In the genomic region with DNA sequence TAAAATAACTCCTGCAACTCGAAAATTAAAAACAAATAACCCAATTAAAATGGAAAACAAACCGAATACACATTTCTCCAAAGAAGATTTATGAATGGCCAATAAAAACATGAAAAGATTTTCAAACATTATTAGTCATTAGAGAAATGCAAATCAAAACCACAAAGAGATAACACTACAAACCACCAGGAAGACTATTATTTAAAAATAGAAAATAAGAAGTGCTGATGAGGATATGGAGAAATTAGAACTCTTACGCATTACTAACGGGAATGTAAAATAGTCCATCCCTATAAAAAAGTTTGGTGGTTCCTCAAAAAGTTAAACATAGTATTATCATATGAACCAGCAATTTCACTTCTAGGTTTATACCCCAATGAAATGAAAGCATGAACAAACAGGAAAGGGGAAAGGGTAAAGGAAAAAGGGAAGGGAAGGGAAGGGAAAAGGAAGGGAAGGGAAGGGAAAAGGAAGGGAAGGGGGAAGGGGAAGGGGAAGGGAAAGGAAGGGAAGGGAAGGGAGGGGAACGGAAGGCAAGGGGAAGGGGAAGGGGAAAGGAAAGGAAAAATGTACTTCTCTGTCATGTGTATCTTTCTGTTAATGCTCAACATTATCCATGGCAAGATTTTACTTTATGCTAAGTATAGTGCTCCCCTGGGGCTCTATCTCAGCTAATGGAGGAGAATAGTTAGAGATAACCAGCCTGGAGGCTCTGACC, we compare ENCODE assay signal across 22 cellular contexts.
DNase-seq lines count a peak whose midpoint lies in the region; ATAC-seq, FAIRE-seq and TF ChIP-seq lines count a peak whose summit lies in the region.
"Had no signal": no experiment of that assay in that cellular context is flagged by ENCODE, and none has a peak within 500 bp of the region (broad histone marks: within the 10 kb centered on the region; RNA-seq: fewer than 3 reads in every experiment).

No MANE protein-coding gene starts in this region.

- peak overlapping the region; percentile 23 for H3K4me2 ChIP-seq in BLaER1

- H3K27ac Mint-ChIP-seq in HFFc6, result peak overlapping the region; percentile 32; the same call in 1 of the 2 replicates
- peak overlapping the region; percentile 2 to 56 for H3K27ac Mint-ChIP-seq in effector memory CD8-positive, alpha-beta T cell
- H3K27ac Mint-ChIP-seq: activated CD8-positive, alpha-beta T cell treated with anti-CD3 and anti-CD28 coated beads, Interleukin-2, amount 10 ng/mL, durations not matched to agents 7 days and 5 days; activated naive CD4-positive, alpha-beta T cell treated with anti-CD3 and anti-CD28 coated beads, Interleukin-2, amount 50 U/mL, for 24 hours; activated T-helper 2 cell treated with anti-CD3 and anti-CD28 coated beads, Interferon-gamma antibody, Interleukin-2, Interleukin-4, amounts not matched to agents 10 μg/mL and 5 μg/mL and 100 μg/mL, durations not matched to agents 14 hours and 24 hours and 36 hours; endodermal cell; IgD-negative memory B cell had no signal

- no peaks in the 10 kb centered on the region for H3K27me3 Mint-ChIP-seq in HFFc6 (ENCODE audit: insufficient read depth)
- H3K27me3 Mint-ChIP-seq in effector memory CD8-positive, alpha-beta T cell, result no peaks in the 10 kb centered on the region
- H3K27me3 Mint-ChIP-seq: activated naive CD4-positive, alpha-beta T cell treated with anti-CD3 and anti-CD28 coated beads, Interleukin-2, amount 50 U/mL, for 24 hours; stimulated activated naive CD8-positive, alpha-beta T cell treated with anti-CD3 and anti-CD28 coated beads, Interleukin-15, amount 100 ng/mL, for 72 hours had no signal

- H3K27ac ChIP-seq in BLaER1 (no peak overlapping the region), pancreas (no peak overlapping the region)
- H3K27ac ChIP-seq: prostate gland had no signal

- peaks cover 56% of the 10 kb centered on the region for H3K4me1 Mint-ChIP-seq in HFFc6 (ENCODE audit: low read depth)
- peaks cover 5 to 7% of the 10 kb centered on the region in 2 donors for H3K4me1 Mint-ChIP-seq in effector memory CD8-positive, alpha-beta T cell (ENCODE audit: low read depth in 2 of 2)
- H3K4me1 Mint-ChIP-seq: endodermal cell had no signal

- FAIRE-seq in pancreas (lab: Jason Lieb, UNC), result peak; percentile 54

- no peaks in the 10 kb centered on the region for H4K20me1 ChIP-seq in BLaER1

- H3K9me3 ChIP-seq in BLaER1 (no peaks in the 10 kb centered on the region), pancreas (no peaks in the 10 kb centered on the region)
- H3K9me3 ChIP-seq: ascending aorta, prostate gland had no signal

- 62 to 63% methylated on average over 5 of the region's 5 CpGs for WGBS in pancreas, 2 donors

- H3K36me3 ChIP-seq in BLaER1, result no peaks in the 10 kb centered on the region
- no peaks in the 10 kb centered on the region for H3K36me3 ChIP-seq in pancreas
- H3K36me3 ChIP-seq: ascending aorta, prostate gland had no signal

- H3K36me3 Mint-ChIP-seq in HFFc6 (ENCODE audit: low read depth), result peaks cover 14% of the 10 kb centered on the region
- H3K36me3 Mint-ChIP-seq in effector memory CD8-positive, alpha-beta T cell (ENCODE audit: insufficient read depth), result no peaks in the 10 kb centered on the region

- TF ChIP-seq CTCF in HFFc6 (IDR thresholded peaks at IDR 0.05) (no peak), pancreas (IDR thresholded peaks at IDR 0.05) (no peak)

- H3K9me3 Mint-ChIP-seq in HFFc6, result peaks cover 4% of the 10 kb centered on the region
- H3K9me3 Mint-ChIP-seq in effector memory CD8-positive, alpha-beta T cell, result no peaks in the 10 kb centered on the region
- H3K9me3 Mint-ChIP-seq: activated naive CD4-positive, alpha-beta T cell treated with anti-CD3 and anti-CD28 coated beads, Interleukin-2, amount 50 U/mL, for 24 hours; activated T-helper 2 cell treated with anti-CD3 and anti-CD28 coated beads, Interferon-gamma antibody, Interleukin-2, Interleukin-4, amounts not matched to agents 10 μg/mL and 5 μg/mL and 100 μg/mL, durations not matched to agents 14 hours and 24 hours and 36 hours; endodermal cell; stimulated activated naive CD8-positive, alpha-beta T cell treated with anti-CD3 and anti-CD28 coated beads, Interleukin-15, amount 100 ng/mL, for 72 hours had no signal

- intact Hi-C loops in pancreas (cut with DNase I), result no loop called here

- H3K4me1 ChIP-seq in BLaER1 (peaks cover 24% of the 10 kb centered on the region), pancreas (no peaks in the 10 kb centered on the region)
- H3K4me1 ChIP-seq: prostate gland had no signal

- no peak overlapping the region for H3K9ac ChIP-seq in BLaER1

- H3K4me3 ChIP-seq in BLaER1, result no peak overlapping the region
- no peak overlapping the region for H3K4me3 ChIP-seq in pancreas
- H3K4me3 ChIP-seq: prostate gland had no signal

- H3K4me3 Mint-ChIP-seq in HFFc6, result no peak overlapping the region
- H3K4me3 Mint-ChIP-seq in effector memory CD8-positive, alpha-beta T cell, result no peak overlapping the region
- H3K4me3 Mint-ChIP-seq: activated CD8-positive, alpha-beta T cell treated with anti-CD3 and anti-CD28 coated beads, Interleukin-2, amount 10 ng/mL, durations not matched to agents 7 days and 5 days; activated naive CD4-positive, alpha-beta T cell treated with anti-CD3 and anti-CD28 coated beads, Interleukin-2, amount 50 U/mL, for 24 hours; endodermal cell; IgD-negative memory B cell; stimulated activated naive CD8-positive, alpha-beta T cell treated with anti-CD3 and anti-CD28 coated beads, Interleukin-15, amount 100 ng/mL, for 72 hours had no signal

- H3K27me3 ChIP-seq in BLaER1 (no peaks in the 10 kb centered on the region), pancreas (no peaks in the 10 kb centered on the region)
- H3K27me3 ChIP-seq: ascending aorta had no signal

- DNase-seq in HFFc6 (no peak), pancreas (no peak), SW 1271 (lab: John Stamatoyannopoulos, UW) (no peak)
- DNase-seq in effector memory CD8-positive, alpha-beta T cell, result no peak
- DNase-seq: ACHN; activated CD8-positive, alpha-beta T cell treated with anti-CD3 and anti-CD28 coated beads, Interleukin-2, amount 10 ng/mL, durations not matched to agents 7 days and 5 days; Calu3; endodermal cell; NCI-H1092 treated with DMSO at 0.1 percent for 48 hours; NCI-H187; NCI-H526; stimulated activated naive CD8-positive, alpha-beta T cell treated with anti-CD3 and anti-CD28 coated beads, Interleukin-15, amount 100 ng/mL, for 72 hours; T-helper 1 cell had no signal

- ATAC-seq in effector memory CD8-positive, alpha-beta T cell (replicated peaks), result no peak
- ATAC-seq in pancreas (no peak), HG03097 (IDR thresholded peaks at IDR 0.05; ENCODE audit: low FRiP score, unreplicated experiment) (no peak), HG03457 (IDR thresholded peaks at IDR 0.05; ENCODE audit: unreplicated experiment) (no peak), GM21447 (IDR thresholded peaks at IDR 0.05; ENCODE audit: unreplicated experiment) (no peak)
- ATAC-seq: activated CD8-positive, alpha-beta T cell treated with anti-CD3 and anti-CD28 coated beads, Interleukin-2, amount 10 ng/mL, durations not matched to agents 7 days and 5 days; stimulated activated naive CD8-positive, alpha-beta T cell treated with anti-CD3 and anti-CD28 coated beads, Interleukin-15, amount 100 ng/mL, for 72 hours had no signal
